ENCODE assay signal across 21 cellular contexts in the genomic region with DNA sequence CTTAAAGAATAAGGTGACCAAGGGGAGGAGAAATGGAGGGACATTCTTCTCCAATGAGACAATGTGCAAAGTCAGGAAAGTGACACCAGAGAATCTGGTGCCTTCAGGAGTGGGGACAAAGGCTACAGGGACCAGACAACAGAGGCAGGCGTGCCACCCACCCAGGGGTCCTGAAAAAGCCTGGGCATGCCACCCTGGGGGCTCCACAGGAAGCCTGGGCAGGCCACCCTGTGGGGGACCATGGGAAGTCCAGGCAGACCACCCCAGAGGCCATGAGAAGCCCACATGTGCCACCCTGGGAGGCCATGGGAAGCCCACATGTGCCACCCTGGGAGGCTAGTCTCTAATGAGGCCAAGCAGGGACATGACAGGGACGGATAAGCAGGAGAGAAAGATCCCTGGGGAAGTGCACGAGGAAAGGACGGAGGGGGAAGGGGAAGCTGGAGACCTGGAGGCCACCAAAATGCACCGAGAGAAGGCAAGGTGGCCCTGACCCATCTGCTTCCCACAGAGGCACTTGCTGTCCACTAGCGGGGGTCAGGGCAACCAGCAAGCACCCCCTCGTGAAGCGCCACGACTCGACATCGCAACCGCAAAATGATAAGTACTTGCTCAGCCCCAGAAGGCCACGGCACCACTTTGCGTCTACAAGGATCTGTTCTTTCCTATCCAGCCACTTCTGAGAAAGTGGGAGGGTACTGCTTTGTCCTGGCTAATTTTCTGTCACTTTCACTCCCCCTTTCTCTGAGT.
"Had no signal": no experiment of that assay in that cellular context is flagged by ENCODE, and none has a peak within 500 bp of the region (broad histone marks: within the 10 kb centered on the region; RNA-seq: fewer than 3 reads in every experiment).

No MANE protein-coding gene starts in this region.

- H3K36me3 ChIP-seq: brain microvascular endothelial cell had no signal

- H3K9me3 ChIP-seq: testis had no signal

- FAIRE-seq: keratinocyte had no signal

- ATAC-seq: natural killer cell treated with Interleukin-12 subunit alpha and Interleukin-12 subunit beta and Interleukin-15 and Interleukin-18, amount 100 ng/mL, for 72 hours had no signal

- H3K4me3 Mint-ChIP-seq: activated CD4-positive, alpha-beta memory T cell treated with anti-CD3 and anti-CD28 coated beads, Interleukin-2, amount 10 ng/mL, durations not matched to agents 7 days and 5 days; activated naive CD4-positive, alpha-beta T cell treated with anti-CD3 and anti-CD28 coated beads, Interleukin-2, amount 10 ng/mL, durations not matched to agents 7 days and 5 days; mesothelial cell of epicardium; natural killer cell treated with Interleukin-12 subunit alpha and Interleukin-12 subunit beta and Interleukin-15 and Interleukin-18, amount 100 ng/mL, for 72 hours; T-helper 1 cell treated with Interleukin-12 subunit alpha and Interleukin-12 subunit beta and Interleukin-4 antibody, amounts not matched to agents 30 μg/mL and 1 μg/mL, for 36 hours had no signal

- DNase-seq: activated CD4-positive, alpha-beta memory T cell treated with anti-CD3 and anti-CD28 coated beads, Interleukin-2, amount 10 ng/mL, durations not matched to agents 7 days and 5 days; activated CD4-positive, alpha-beta T cell treated with anti-CD3 and anti-CD28 coated beads for 48 hours; activated effector memory CD4-positive, alpha-beta T cell treated with anti-CD3 and anti-CD28 coated beads, Interleukin-2, amount 50 U/mL, for 16 hours; activated naive CD4-positive, alpha-beta T cell treated with anti-CD3 and anti-CD28 coated beads, Interleukin-2, amount 10 ng/mL, durations not matched to agents 7 days and 5 days; activated T-cell treated with anti-CD3 and anti-CD28 coated beads for 4 hours; anterior cingulate cortex; brain microvascular endothelial cell; caudate nucleus; dermis blood vessel endothelial cell; effector CD8-positive, alpha-beta T cell; erythroblast; foreskin fibroblast; stimulated activated CD4-positive, alpha-beta T cell treated with anti-CD3 and anti-CD28 coated beads, Interleukin-4, amount 100 ng/mL, for 1 hour; stimulated activated naive CD4-positive, alpha-beta T cell; T1000; testis; trophoblast cell had no signal

- H3K27me3 ChIP-seq: testis had no signal

- H3K27ac ChIP-seq: brain microvascular endothelial cell, testis had no signal

- H3K36me3 Mint-ChIP-seq: activated naive CD4-positive, alpha-beta T cell treated with anti-CD3 and anti-CD28 coated beads, Interleukin-2, amount 10 ng/mL, durations not matched to agents 7 days and 5 days; mesothelial cell of epicardium; natural killer cell treated with Interleukin-12 subunit alpha and Interleukin-12 subunit beta and Interleukin-15 and Interleukin-18, amount 100 ng/mL, for 72 hours had no signal

- H3K4me3 ChIP-seq: testis had no signal

- H3K9me3 Mint-ChIP-seq: activated CD4-positive, alpha-beta memory T cell treated with anti-CD3 and anti-CD28 coated beads, Interleukin-2, amount 10 ng/mL, durations not matched to agents 7 days and 5 days; activated naive CD4-positive, alpha-beta T cell treated with anti-CD3 and anti-CD28 coated beads, Interleukin-2, amount 10 ng/mL, durations not matched to agents 7 days and 5 days; mesothelial cell of epicardium; natural killer cell treated with Interleukin-12 subunit alpha and Interleukin-12 subunit beta and Interleukin-15 and Interleukin-18, amount 100 ng/mL, for 72 hours; T-helper 1 cell treated with Interleukin-12 subunit alpha and Interleukin-12 subunit beta and Interleukin-4 antibody, amounts not matched to agents 30 μg/mL and 1 μg/mL, for 36 hours had no signal

- H3K4me1 Mint-ChIP-seq: activated CD4-positive, alpha-beta memory T cell treated with anti-CD3 and anti-CD28 coated beads, Interleukin-2, amount 10 ng/mL, durations not matched to agents 7 days and 5 days; activated naive CD4-positive, alpha-beta T cell treated with anti-CD3 and anti-CD28 coated beads, Interleukin-2, amount 10 ng/mL, durations not matched to agents 7 days and 5 days had no signal

- H3K27ac Mint-ChIP-seq: activated CD4-positive, alpha-beta memory T cell treated with anti-CD3 and anti-CD28 coated beads, Interleukin-2, amount 10 ng/mL, durations not matched to agents 7 days and 5 days; activated naive CD4-positive, alpha-beta T cell treated with anti-CD3 and anti-CD28 coated beads, Interleukin-2, amount 10 ng/mL, durations not matched to agents 7 days and 5 days; mesothelial cell of epicardium; natural killer cell treated with Interleukin-12 subunit alpha and Interleukin-12 subunit beta and Interleukin-15 and Interleukin-18, amount 100 ng/mL, for 72 hours; T-helper 1 cell treated with Interleukin-12 subunit alpha and Interleukin-12 subunit beta and Interleukin-4 antibody, amounts not matched to agents 30 μg/mL and 1 μg/mL, for 36 hours had no signal
